Comparison of ENCODE assay signal across 26 cellular contexts in genomic region chr11:120067361-120068113, GRCh38.
DNase-seq lines count a peak whose midpoint lies in the region; ATAC-seq and TF ChIP-seq lines count a peak whose summit lies in the region.
"Had no signal": no experiment of that assay in that cellular context is flagged by ENCODE, and none has a peak within 500 bp of the region (broad histone marks: within the 10 kb centered on the region; RNA-seq: fewer than 3 reads in every experiment).

No MANE protein-coding gene starts in this region.

- no peaks in the 10 kb centered on the region for H3K36me3 ChIP-seq in SK-N-SH (replicated peaks in 1 of 2; ENCODE audit: control insufficient read depth in 1 of 2, insufficient read depth in 2 of 2, low read length in 1 of 2)
- H3K36me3 ChIP-seq: heart left ventricle, sigmoid colon had no signal

- H3K9me3 Mint-ChIP-seq in nephron progenitor cell, result no peaks in the 10 kb centered on the region
- H3K9me3 Mint-ChIP-seq: activated CD4-positive, alpha-beta T cell treated with anti-CD3 and anti-CD28 coated beads, Interleukin-2, amount 10 ng/mL, durations not matched to agents 7 days and 5 days; CD8-positive, alpha-beta T cell; T-helper 2 cell treated with Interferon-gamma antibody and Interleukin-4, amounts not matched to agents 5 μg/mL and 100 μg/mL, for 36 hours; WTC11 had no signal

- intact Hi-C loops in Right ventricle myocardium superior (cut with DNase I), result no loop called here

- H3K27ac Mint-ChIP-seq in nephron progenitor cell, result peak overlapping the region; percentile 73
- H3K27ac Mint-ChIP-seq: activated CD4-positive, alpha-beta T cell treated with anti-CD3 and anti-CD28 coated beads, Interleukin-2, amount 10 ng/mL, durations not matched to agents 7 days and 5 days; CD8-positive, alpha-beta T cell; progenitor cell of endocrine pancreas; T-helper 2 cell treated with Interferon-gamma antibody and Interleukin-4, amounts not matched to agents 5 μg/mL and 100 μg/mL, for 36 hours; WTC11 had no signal

- no peak for TF ChIP-seq RAD21 in SK-N-SH (IDR thresholded peaks at IDR 0.05; ENCODE audit: low read length)

- CTCF ChIA-PET in SK-N-SH (lab: Yijun Ruan, JAX), result interaction anchor here (1.1 to 2.6 kb wide), 4 partner anchors 40 to 357 kb away, joined by 3 to 11 read pairs (median 6); no protein-coding TSS in a partner anchor

- peaks cover 0 to 26% of the 10 kb centered on the region in 2 experiments; a peak in 2 of 4 replicates for H3K4me1 ChIP-seq in SK-N-SH (ENCODE audit: control insufficient read depth in 1 of 2, insufficient read depth in 2 of 2, low read depth in 1 of 2, low read length in 1 of 2)
- H3K4me1 ChIP-seq: body of pancreas, heart left ventricle had no signal

- H3K79me2 ChIP-seq in SK-N-SH (ENCODE audit: insufficient read depth), result no peaks in the 10 kb centered on the region

- DNase-seq in SK-N-SH (no peak), coronary artery (ENCODE audit: low spot score) (peak; percentile 47), nephron progenitor cell (no peak), GM13976 (ENCODE audit: low spot score) (no peak), Right ventricle myocardium superior (no peak)
- DNase-seq: 8988T; activated CD4-positive, alpha-beta T cell treated with anti-CD3 and anti-CD28 coated beads, Interleukin-2, amount 10 ng/mL, durations not matched to agents 7 days and 5 days; activated naive CD4-positive, alpha-beta T cell treated with Interleukin-2 at 50 U/mL for 16 hours; activated T-cell treated with anti-CD3 and anti-CD28 coated beads, Interleukin-2, amount 50 U/mL, for 48 hours; cerebellar nuclear complex; DMS 273 treated with DMSO at 0.1 percent for 48 hours; effector CD8-positive, alpha-beta T cell; H7; heart left ventricle; NCI-H2081 treated with DMSO at 0.1 percent for 48 hours; NCI-H345; sigmoid colon; stimulated activated naive CD8-positive, alpha-beta T cell treated with anti-CD3 and anti-CD28 coated beads, Interleukin-15, Interleukin-2, amounts not matched to agents 100 U/mL and 50 U/mL, for 24 hours had no signal

- 0 out of 2 replicates have a peak, but pooled peaks cover 6% of the 10 kb centered on the region for H3K27me3 ChIP-seq in SK-N-SH (ENCODE audit: insufficient read depth)
- H3K27me3 ChIP-seq: body of pancreas had no signal

- no peaks in the 10 kb centered on the region for H4K20me1 ChIP-seq in SK-N-SH (ENCODE audit: insufficient read depth)

- H3K4me3 Mint-ChIP-seq in nephron progenitor cell, result peak overlapping the region; percentile 37
- H3K4me3 Mint-ChIP-seq: activated CD4-positive, alpha-beta T cell treated with anti-CD3 and anti-CD28 coated beads, Interleukin-2, amount 10 ng/mL, durations not matched to agents 7 days and 5 days; CD8-positive, alpha-beta T cell; T-helper 2 cell treated with Interferon-gamma antibody and Interleukin-4, amounts not matched to agents 5 μg/mL and 100 μg/mL, for 36 hours; WTC11 had no signal

- H3F3A ChIP-seq in SK-N-SH (replicated peaks; ENCODE audit: insufficient read depth), result no peaks in the 10 kb centered on the region

- ATAC-seq in SK-N-SH treated with all-trans-retinoic acid at 6 μM for 48 hours (no peak), HG02678 (IDR thresholded peaks at IDR 0.05; ENCODE audit: unreplicated experiment) (no peak), Right ventricle myocardium superior (ENCODE audit: poor library complexity) (no peak)
- ATAC-seq: CD8-positive, alpha-beta T cell; WTC11 had no signal

- peak overlapping the region; percentile 69; the same call in 1 of the 2 replicates for H3K4me2 ChIP-seq in SK-N-SH

- no peaks in the 10 kb centered on the region for H3K36me3 Mint-ChIP-seq in nephron progenitor cell (ENCODE audit: low read depth)
- H3K36me3 Mint-ChIP-seq: CD8-positive, alpha-beta T cell; WTC11 had no signal

- H3K4me1 Mint-ChIP-seq in nephron progenitor cell, result peaks cover 71% of the 10 kb centered on the region
- H3K4me1 Mint-ChIP-seq: activated CD4-positive, alpha-beta T cell treated with anti-CD3 and anti-CD28 coated beads, Interleukin-2, amount 10 ng/mL, durations not matched to agents 7 days and 5 days had no signal

- no peaks in the 10 kb centered on the region for H3K9me3 ChIP-seq in SK-N-SH
- H3K9me3 ChIP-seq: body of pancreas, heart left ventricle, sigmoid colon had no signal

- peak overlapping the region; percentile 78; the same call in 1 of the 2 replicates for H2AFZ ChIP-seq in SK-N-SH (ENCODE audit: low read depth)

- 53% methylated on average over 7 of the region's 9 CpGs for WGBS in SK-N-SH (ENCODE audit: low lambda C conversion rate)

- H3K4me3 ChIP-seq in SK-N-SH (ENCODE audit: low read depth in 2 of 2, low read length in 1 of 2), result no peak overlapping the region
- H3K4me3 ChIP-seq in coronary artery, result no peak overlapping the region
- H3K4me3 ChIP-seq: body of pancreas, heart left ventricle, sigmoid colon had no signal

- TF ChIP-seq CTCF in SK-N-SH (IDR thresholded peaks at IDR 0.05), result no peak
- no peak for TF ChIP-seq CTCF in coronary artery (IDR thresholded peaks at IDR 0.05)
- TF ChIP-seq CTCF in nephron progenitor cell (IDR thresholded peaks at IDR 0.05), result no peak
- TF ChIP-seq CTCF in GM13976 (IDR thresholded peaks at IDR 0.05; ENCODE audit: borderline replicate concordance, control extremely low read depth, extremely low read depth, insufficient read depth, missing control alignments), result no peak

- POLR2A ChIA-PET in SK-N-SH (lab: Yijun Ruan, JAX), result interaction anchor here (1.1 kb wide), 1 partner anchor 339 kb away, joined by 3 read pairs; the partner anchor contains the start of gene NECTIN1

- TF ChIP-seq EP300 in SK-N-SH (IDR thresholded peaks at IDR 0.05; ENCODE audit: borderline replicate concordance in 1 of 2, low read depth in 1 of 2, low read length in 1 of 2), result no peak

- H3K27ac ChIP-seq in SK-N-SH (ENCODE audit: low read depth in 2 of 2, low read length in 1 of 2), result peak overlapping the region in 1 of 2 experiments; percentile 76; a peak in 2 of 4 replicates
- no peak overlapping the region for H3K27ac ChIP-seq in coronary artery
- H3K27ac ChIP-seq in temporal lobe (ENCODE audit: low read depth, low read length), result peak overlapping the region; percentile 44
- H3K27ac ChIP-seq: body of pancreas, heart left ventricle, sigmoid colon had no signal

- no peak overlapping the region for H3K9ac ChIP-seq in SK-N-SH

- H3K9me2 ChIP-seq in SK-N-SH, result no peaks in the 10 kb centered on the region

- in situ Hi-C loops in GM13976 (cut with MboI; ENCODE audit: low sequenced_read_pairs, unreplicated experiment), result no loop called here

- H3K27me3 Mint-ChIP-seq in nephron progenitor cell (ENCODE audit: low read depth, poor library complexity), result peaks cover 23% of the 10 kb centered on the region

TF ChIP-seq in SK-N-SH, 30 proteins besides CTCF, POLR2A, EP300 and RAD21 (continues in another document):
- TF ChIP-seq FOXJ3 (CRISPR knock-in tag; IDR thresholded peaks at IDR 0.05), result no peak
- no peak for TF ChIP-seq NRF1 (IDR thresholded peaks at IDR 0.05; ENCODE audit: low read depth, low read length)
- no peak for TF ChIP-seq CHD2 (IDR thresholded peaks at IDR 0.05; ENCODE audit: low read length, partially characterized antibody)
- TF ChIP-seq GATA2 (CRISPR knock-in tag; IDR thresholded peaks at IDR 0.05), result no peak
- no peak for TF ChIP-seq SMC3 (IDR thresholded peaks at IDR 0.05; ENCODE audit: low read depth, low read length)
- TF ChIP-seq JUND (IDR thresholded peaks at IDR 0.05), result no peak
- no peak for TF ChIP-seq TCF12 (IDR thresholded peaks at IDR 0.05)
- no peak for TF ChIP-seq IRF3 (IDR thresholded peaks at IDR 0.05; ENCODE audit: low read depth, low read length)
- TF ChIP-seq TAF1 (IDR thresholded peaks at IDR 0.05; ENCODE audit: borderline replicate concordance, low read depth, low read length), result no peak
- no peak for TF ChIP-seq RFX5 (IDR thresholded peaks at IDR 0.05; ENCODE audit: low read length)
- TF ChIP-seq YY1 (IDR thresholded peaks at IDR 0.05; ENCODE audit: low read depth), result no peak
- TF ChIP-seq MXI1 (IDR thresholded peaks at IDR 0.05; ENCODE audit: low read depth, low read length), result no peak
- no peak for TF ChIP-seq NFIC (IDR thresholded peaks at IDR 0.05; ENCODE audit: borderline replicate concordance)

TF ChIP-seq in SK-N-SH treated with all-trans-retinoic acid at 6 μM for 48 hours, 23 proteins besides CTCF, POLR2A, EP300 and RAD21 (continues in another document):
- TF ChIP-seq PATZ1 (CRISPR knock-in tag; IDR thresholded peaks at IDR 0.05; ENCODE audit: borderline replicate concordance) (no peak), OSR1 (CRISPR knock-in tag; IDR thresholded peaks at IDR 0.05) (no peak), CREB5 (CRISPR knock-in tag; IDR thresholded peaks at IDR 0.05; ENCODE audit: low read depth) (no peak), ARNTL (CRISPR knock-in tag; IDR thresholded peaks at IDR 0.05; ENCODE audit: borderline replicate concordance, low read depth) (no peak), TOX (CRISPR knock-in tag; IDR thresholded peaks at IDR 0.05; ENCODE audit: borderline replicate concordance) (no peak)
